Comparison of ENCODE assay signal across 1 cellular context in genomic region chr14:23146980-23147379, GRCh38.
TF ChIP-seq lines count a peak whose summit lies in the region.

No MANE protein-coding gene starts in this region.

TF ChIP-seq in HepG2, 621 proteins besides CTCF, POLR2A, EP300 and RAD21:
- TF ChIP-seq ZNF256 (CRISPR knock-in tag; conservative IDR thresholded peaks at IDR 0.05) = no peak
- TF ChIP-seq CSRNP1 (CRISPR knock-in tag; IDR thresholded peaks at IDR 0.05) = no peak
- no peak for TF ChIP-seq ZNF138 (CRISPR knock-in tag; IDR thresholded peaks at IDR 0.05; ENCODE audit: low read depth)
- 0 out of 2 replicates have a peak, but pooled peaks have one; percentile 45 for TF ChIP-seq ZNF207 (IDR thresholded peaks at IDR 0.05; ENCODE audit: borderline replicate concordance)
- no peak for TF ChIP-seq FOXM1 (CRISPR knock-in tag; IDR thresholded peaks at IDR 0.05)
